Comparison of ENCODE assay signal across 1 cellular context in genomic region chr12:53042607-53043454, GRCh38.
A peak's percentile ranks its signal among the peaks of the same experiment; 100 is the strongest.
TF ChIP-seq lines count a peak whose summit lies in the region.

No MANE protein-coding gene starts in this region.

TF ChIP-seq in A549, 52 proteins besides CTCF, POLR2A, EP300 and RAD21 (continued from another document):
- TF ChIP-seq RNF2 (IDR thresholded peaks at IDR 0.05; ENCODE audit: borderline replicate concordance, low read depth) = no peak
- TF ChIP-seq HOXB13 (CRISPR knock-in tag; IDR thresholded peaks at IDR 0.05; ENCODE audit: low read depth) = no peak
- no peak for TF ChIP-seq ZNF302 (CRISPR knock-in tag; IDR thresholded peaks at IDR 0.05)
- TF ChIP-seq FOXS1 (CRISPR knock-in tag; IDR thresholded peaks at IDR 0.05) = no peak
- TF ChIP-seq TFCP2L1 (CRISPR knock-in tag; IDR thresholded peaks at IDR 0.05) = peak; percentile 83
- no peak for TF ChIP-seq EHMT2 (IDR thresholded peaks at IDR 0.05; ENCODE audit: low read depth)
- TF ChIP-seq HOXA7 (CRISPR knock-in tag; IDR thresholded peaks at IDR 0.05) = peak; percentile 76
- no peak for TF ChIP-seq CBX2 (IDR thresholded peaks at IDR 0.05; ENCODE audit: borderline replicate concordance, low read depth)
- TF ChIP-seq FOSB (CRISPR knock-in tag; IDR thresholded peaks at IDR 0.05) = peak; percentile 73
